ENCODE assay signal across 8 cellular contexts in genomic region chr9:37390759-37391158, GRCh38. TPM values are rescaled to one million over a fixed set of nuclear protein-coding genes. Genes with fewer than 3 reads are reported as not detected.
A peak's percentile ranks its signal among the peaks of the same experiment; 100 is the strongest.
DNase-seq lines count a peak whose midpoint lies in the region; ATAC-seq, FAIRE-seq and TF ChIP-seq lines count a peak whose summit lies in the region.

No MANE protein-coding gene starts in this region.

- peak; percentile 75 for TF ChIP-seq RAD21 in Ishikawa (IDR thresholded peaks at IDR 0.05; ENCODE audit: low read depth)

- no peak for FAIRE-seq in bronchial epithelial cell (lab: Jason Lieb, UNC)

- H3K36me3 Mint-ChIP-seq in activated T-cell treated with anti-CD3 and anti-CD28 coated beads, Interleukin-2, amount 50 U/mL, for 72 hours (ENCODE audit: insufficient read depth in 2 of 2), result no peaks in the 10 kb centered on the region
- no peaks in the 10 kb centered on the region for H3K36me3 Mint-ChIP-seq in activated T-cell treated with anti-CD3 and anti-CD28 coated beads, Interleukin-2, amount 50 U/mL, for 24 hours (ENCODE audit: low read depth)
- H3K36me3 Mint-ChIP-seq in stimulated activated effector memory CD8-positive, alpha-beta T cell treated with anti-CD3 and anti-CD28 coated beads, Interleukin-12 subunit alpha, Interleukin-12 subunit beta, amount 100 ng/mL, for 72 hours, result no peaks in the 10 kb centered on the region

- H3K4me3 Mint-ChIP-seq in activated T-cell treated with anti-CD3 and anti-CD28 coated beads, Interleukin-2, amount 50 U/mL, for 72 hours, result no peak overlapping the region
- no peak overlapping the region for H3K4me3 Mint-ChIP-seq in activated T-cell treated with anti-CD3 and anti-CD28 coated beads, Interleukin-2, amount 50 U/mL, for 24 hours
- no peak overlapping the region for H3K4me3 Mint-ChIP-seq in stimulated activated effector memory CD8-positive, alpha-beta T cell treated with anti-CD3 and anti-CD28 coated beads, Interleukin-12 subunit alpha, Interleukin-12 subunit beta, amount 100 ng/mL, for 72 hours

- no peaks in the 10 kb centered on the region for H3K27me3 Mint-ChIP-seq in activated T-cell treated with anti-CD3 and anti-CD28 coated beads, Interleukin-2, amount 50 U/mL, for 72 hours (ENCODE audit: low read depth)
- H3K27me3 Mint-ChIP-seq in activated T-cell treated with anti-CD3 and anti-CD28 coated beads, Interleukin-2, amount 50 U/mL, for 24 hours, result no peaks in the 10 kb centered on the region

- H3K9ac ChIP-seq in GM23248, result no peak overlapping the region

- H3F3A ChIP-seq in GM23248 (ENCODE audit: insufficient read depth), result no peaks in the 10 kb centered on the region

- H3K27me3 ChIP-seq in GM23248 (replicated peaks; ENCODE audit: insufficient read depth), result no peaks in the 10 kb centered on the region
- H3K27me3 ChIP-seq in bronchial epithelial cell (ENCODE audit: control insufficient read depth, insufficient read depth, low read length), result no peaks in the 10 kb centered on the region

- H3K9me3 ChIP-seq in GM23248 (ENCODE audit: low read depth), result no peaks in the 10 kb centered on the region

- H3K79me2 ChIP-seq in GM23248 (ENCODE audit: insufficient read depth), result no peaks in the 10 kb centered on the region

- no peak overlapping the region for H3K27ac ChIP-seq in GM23248

- H3K36me3 ChIP-seq in GM23248 (ENCODE audit: low read depth), result no peaks in the 10 kb centered on the region
- no peaks in the 10 kb centered on the region for H3K36me3 ChIP-seq in bronchial epithelial cell (ENCODE audit: control insufficient read depth, insufficient read depth, low read length)

- WGBS in GM23248 (ENCODE audit: low coverage in 1 of 2, low lambda C conversion rate in 2 of 2, missing lambda C conversion rate in 2 of 2), 2 experiments, result 28 to 44% methylated on average over 7 of the region's 7 CpGs

- no peaks in the 10 kb centered on the region for H3K4me1 Mint-ChIP-seq in activated T-cell treated with anti-CD3 and anti-CD28 coated beads, Interleukin-2, amount 50 U/mL, for 72 hours (ENCODE audit: low read depth)
- no peaks in the 10 kb centered on the region for H3K4me1 Mint-ChIP-seq in activated T-cell treated with anti-CD3 and anti-CD28 coated beads, Interleukin-2, amount 50 U/mL, for 24 hours (ENCODE audit: low read depth)
- no peaks in the 10 kb centered on the region for H3K4me1 Mint-ChIP-seq in stimulated activated effector memory CD8-positive, alpha-beta T cell treated with anti-CD3 and anti-CD28 coated beads, Interleukin-12 subunit alpha, Interleukin-12 subunit beta, amount 100 ng/mL, for 72 hours

- peak; percentile 24 to 64 for ATAC-seq in activated T-cell treated with anti-CD3 and anti-CD28 coated beads, Interleukin-2, amount 50 U/mL, for 72 hours (replicated peaks in 1 of 2)
- ATAC-seq in stimulated activated effector memory CD8-positive, alpha-beta T cell treated with anti-CD3 and anti-CD28 coated beads, Interleukin-12 subunit alpha, Interleukin-12 subunit beta, amount 100 ng/mL, for 72 hours, result peak; percentile 51

- no peak for TF ChIP-seq EP300 in Ishikawa (IDR thresholded peaks at IDR 0.05; ENCODE audit: borderline replicate concordance)

- no peaks in the 10 kb centered on the region for H3K9me3 Mint-ChIP-seq in activated T-cell treated with anti-CD3 and anti-CD28 coated beads, Interleukin-2, amount 50 U/mL, for 72 hours
- no peaks in the 10 kb centered on the region for H3K9me3 Mint-ChIP-seq in activated T-cell treated with anti-CD3 and anti-CD28 coated beads, Interleukin-2, amount 50 U/mL, for 24 hours
- no peaks in the 10 kb centered on the region for H3K9me3 Mint-ChIP-seq in stimulated activated effector memory CD8-positive, alpha-beta T cell treated with anti-CD3 and anti-CD28 coated beads, Interleukin-12 subunit alpha, Interleukin-12 subunit beta, amount 100 ng/mL, for 72 hours

- H3K4me3 ChIP-seq in GM23248, result no peak overlapping the region
- no peak overlapping the region for H3K4me3 ChIP-seq in bronchial epithelial cell (ENCODE audit: low read depth, low read length)

- no peak overlapping the region for H3K4me2 ChIP-seq in GM23248 (ENCODE audit: unreplicated experiment)

- peak; percentile 72 for TF ChIP-seq CTCF in bronchial epithelial cell (IDR thresholded peaks at IDR 0.05; ENCODE audit: insufficient read depth, low read length, severe bottlenecking)

- peak; percentile 35 to 51 for DNase-seq in activated T-cell treated with anti-CD3 and anti-CD28 coated beads, Interleukin-2, amount 50 U/mL, for 72 hours
- DNase-seq in activated T-cell treated with anti-CD3 and anti-CD28 coated beads, Interleukin-2, amount 50 U/mL, for 24 hours, result no peak
- DNase-seq in GM23248 (peak; percentile 10), bronchial epithelial cell (ENCODE audit: low read depth) (peak; percentile 27), NCI-H524 treated with DMSO at 0.1 percent for 48 hours (lab: John Stamatoyannopoulos, UW) (no peak), NCI-H1694 (lab: John Stamatoyannopoulos, UW) (no peak)
- no peak for DNase-seq in stimulated activated effector memory CD8-positive, alpha-beta T cell treated with anti-CD3 and anti-CD28 coated beads, Interleukin-12 subunit alpha, Interleukin-12 subunit beta, amount 100 ng/mL, for 72 hours (ENCODE audit: low spot score in 2 of 2)

- in situ Hi-C loops in GM23248 (cut with MboI), result no loop called here

- no peaks in the 10 kb centered on the region for H3K9me2 ChIP-seq in GM23248 (ENCODE audit: insufficient read depth)

- H3K27ac Mint-ChIP-seq in activated T-cell treated with anti-CD3 and anti-CD28 coated beads, Interleukin-2, amount 50 U/mL, for 72 hours, result no peak overlapping the region
- no peak overlapping the region for H3K27ac Mint-ChIP-seq in activated T-cell treated with anti-CD3 and anti-CD28 coated beads, Interleukin-2, amount 50 U/mL, for 24 hours
- no peak overlapping the region for H3K27ac Mint-ChIP-seq in stimulated activated effector memory CD8-positive, alpha-beta T cell treated with anti-CD3 and anti-CD28 coated beads, Interleukin-12 subunit alpha, Interleukin-12 subunit beta, amount 100 ng/mL, for 72 hours

- no peaks in the 10 kb centered on the region for H3K4me1 ChIP-seq in GM23248 (ENCODE audit: insufficient read depth)

- H4K20me1 ChIP-seq in GM23248 (ENCODE audit: insufficient read depth), result no peaks in the 10 kb centered on the region

- H2AFZ ChIP-seq in GM23248, result no peak overlapping the region

TF ChIP-seq in Ishikawa, 13 proteins besides CTCF, POLR2A, EP300 and RAD21:
- TF ChIP-seq TCF12 (IDR thresholded peaks at IDR 0.05; ENCODE audit: low read depth), result no peak
- TF ChIP-seq MAX (IDR thresholded peaks at IDR 0.05), result no peak
- TF ChIP-seq, protein P1, sequence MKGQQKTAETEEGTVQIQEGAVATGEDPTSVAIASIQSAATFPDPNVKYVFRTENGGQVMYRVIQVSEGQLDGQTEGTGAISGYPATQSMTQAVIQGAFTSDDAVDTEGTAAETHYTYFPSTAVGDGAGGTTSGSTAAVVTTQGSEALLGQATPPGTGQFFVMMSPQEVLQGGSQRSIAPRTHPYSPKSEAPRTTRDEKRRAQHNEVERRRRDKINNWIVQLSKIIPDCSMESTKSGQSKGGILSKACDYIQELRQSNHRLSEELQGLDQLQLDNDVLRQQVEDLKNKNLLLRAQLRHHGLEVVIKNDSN (IDR thresholded peaks at IDR 0.05), result no peak
- TF ChIP-seq ZBTB7A (IDR thresholded peaks at IDR 0.05; ENCODE audit: low read depth), result no peak
- TF ChIP-seq FOXM1 (IDR thresholded peaks at IDR 0.05; ENCODE audit: borderline replicate concordance, low read depth), result no peak
- no peak for TF ChIP-seq EGR1 (IDR thresholded peaks at IDR 0.05)
- no peak for TF ChIP-seq NFIC (IDR thresholded peaks at IDR 0.05)
- TF ChIP-seq, protein P2, sequence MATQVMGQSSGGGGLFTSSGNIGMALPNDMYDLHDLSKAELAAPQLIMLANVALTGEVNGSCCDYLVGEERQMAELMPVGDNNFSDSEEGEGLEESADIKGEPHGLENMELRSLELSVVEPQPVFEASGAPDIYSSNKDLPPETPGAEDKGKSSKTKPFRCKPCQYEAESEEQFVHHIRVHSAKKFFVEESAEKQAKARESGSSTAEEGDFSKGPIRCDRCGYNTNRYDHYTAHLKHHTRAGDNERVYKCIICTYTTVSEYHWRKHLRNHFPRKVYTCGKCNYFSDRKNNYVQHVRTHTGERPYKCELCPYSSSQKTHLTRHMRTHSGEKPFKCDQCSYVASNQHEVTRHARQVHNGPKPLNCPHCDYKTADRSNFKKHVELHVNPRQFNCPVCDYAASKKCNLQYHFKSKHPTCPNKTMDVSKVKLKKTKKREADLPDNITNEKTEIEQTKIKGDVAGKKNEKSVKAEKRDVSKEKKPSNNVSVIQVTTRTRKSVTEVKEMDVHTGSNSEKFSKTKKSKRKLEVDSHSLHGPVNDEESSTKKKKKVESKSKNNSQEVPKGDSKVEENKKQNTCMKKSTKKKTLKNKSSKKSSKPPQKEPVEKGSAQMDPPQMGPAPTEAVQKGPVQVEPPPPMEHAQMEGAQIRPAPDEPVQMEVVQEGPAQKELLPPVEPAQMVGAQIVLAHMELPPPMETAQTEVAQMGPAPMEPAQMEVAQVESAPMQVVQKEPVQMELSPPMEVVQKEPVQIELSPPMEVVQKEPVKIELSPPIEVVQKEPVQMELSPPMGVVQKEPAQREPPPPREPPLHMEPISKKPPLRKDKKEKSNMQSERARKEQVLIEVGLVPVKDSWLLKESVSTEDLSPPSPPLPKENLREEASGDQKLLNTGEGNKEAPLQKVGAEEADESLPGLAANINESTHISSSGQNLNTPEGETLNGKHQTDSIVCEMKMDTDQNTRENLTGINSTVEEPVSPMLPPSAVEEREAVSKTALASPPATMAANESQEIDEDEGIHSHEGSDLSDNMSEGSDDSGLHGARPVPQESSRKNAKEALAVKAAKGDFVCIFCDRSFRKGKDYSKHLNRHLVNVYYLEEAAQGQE (IDR thresholded peaks at IDR 0.05; ENCODE audit: low read depth), result no peak
- TF ChIP-seq CREB1 (IDR thresholded peaks at IDR 0.05; ENCODE audit: low read depth), result no peak
- TF ChIP-seq TAF1 (IDR thresholded peaks at IDR 0.05; ENCODE audit: low read depth), result no peak
- TF ChIP-seq YY1 (IDR thresholded peaks at IDR 0.05; ENCODE audit: low read depth), result no peak
- no peak for TF ChIP-seq CEBPB (IDR thresholded peaks at IDR 0.05)
- no peak for TF ChIP-seq TEAD4 (IDR thresholded peaks at IDR 0.05)
TF ChIP-seq in Ishikawa: peak in this region for 0.

RNA-seq across cellular contexts. Expression of gene GRHPR, which starts 31.7 kb away (rescaled TPM):
- 10 to 100 TPM; 70.2 to 94.2 TPM for total RNA-seq in activated T-cell treated with anti-CD3 and anti-CD28 coated beads, Interleukin-2, amount 50 U/mL, for 72 hours
- 146 and 160 TPM in 2 replicates for total RNA-seq in GM23248 (2014; rRNA removed; shearing (Covaris generic))
- polyA plus RNA-seq in GM23248 (2016; fragmentation: Nextera tagmentation; extraction: Ambion mirVana), result 124 and 125 TPM in 2 replicates
- 79.6 and 91.6 TPM in 2 replicates for total RNA-seq in bronchial epithelial cell

Comparison
In these comparisons a context has a peak if more than half of its experiments do, and no peak if none do; other contexts are left out.
1. DNase-seq: peak in activated T-cell treated with anti-CD3 and anti-CD28 coated beads, Interleukin-2, amount 50 U/mL, for 72 hours (2 of 2), GM23248 (single experiment) and bronchial epithelial cell (single experiment); none in activated T-cell treated with anti-CD3 and anti-CD28 coated beads, Interleukin-2, amount 50 U/mL, for 24 hours (single experiment), stimulated activated effector memory CD8-positive, alpha-beta T cell treated with anti-CD3 and anti-CD28 coated beads, Interleukin-12 subunit alpha, Interleukin-12 subunit beta, amount 100 ng/mL, for 72 hours (0 of 2), NCI-H524 treated with DMSO at 0.1 percent for 48 hours (single experiment) and NCI-H1694 (single experiment).